In the genomic region with DNA sequence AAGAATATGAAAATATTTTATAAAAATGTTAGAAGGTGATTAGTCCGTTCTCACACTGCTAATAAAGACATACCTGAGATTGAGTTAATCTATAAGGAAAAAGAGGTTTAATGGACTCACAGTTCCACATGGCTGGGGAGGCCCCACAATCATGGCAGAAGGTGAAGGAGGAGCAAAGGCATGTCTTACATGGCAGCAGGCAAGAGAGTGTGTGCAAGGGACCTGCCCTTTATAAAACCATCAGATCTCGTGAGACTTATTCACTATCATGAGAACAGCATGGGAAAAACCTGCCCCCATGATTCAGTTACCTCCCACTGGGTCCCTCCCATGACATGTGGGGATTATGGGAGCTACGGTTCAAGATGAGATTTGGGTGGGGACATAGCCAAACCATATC, we compare ENCODE assay signal across 2 cellular contexts.
DNase-seq lines count a peak whose midpoint lies in the region; ATAC-seq, FAIRE-seq and TF ChIP-seq lines count a peak whose summit lies in the region.
"Not testable (repeated sequence)": the region's sequence is repeated elsewhere in the genome, so short reads cannot be mapped to it uniquely, and the experiment has no call there.

No MANE protein-coding gene starts in this region.

- not testable (repeated sequence) for DNase-seq in Calu3; K562 (ENCODE audit: extremely low read depth in 1 of 4, low spot score in 3 of 4)

- not testable (repeated sequence) for H3K4me3 Mint-ChIP-seq in Calu3 (ENCODE audit: low read depth, unreplicated experiment)

- not testable (repeated sequence) for H3K27ac ChIP-seq in K562 (ENCODE audit: extremely low read depth, low read depth, low read length)

- TF ChIP-seq EP300 in K562 (IDR thresholded peaks at IDR 0.05; ENCODE audit: low read length) = not testable (repeated sequence)

- BruUV-seq in Calu3 (replicated peaks; lab: Mats Ljungman, UMichigan); K562 (replicated peaks; lab: Mats Ljungman, UMichigan): not testable (repeated sequence)

- POLR2A ChIA-PET in K562 (lab: Yijun Ruan, JAX) = interaction anchor here (0.7 kb wide), 1 partner anchor 224 kb away, joined by 3 read pairs; no protein-coding TSS in a partner anchor

- not testable (repeated sequence) for H3K9me3 ChIP-seq in K562 (replicated peaks; ENCODE audit: control insufficient read depth, insufficient read depth, low read depth, low read length)

- FAIRE-seq in K562 (lab: Jason Lieb, UNC) = not testable (repeated sequence)

- H3K9me1 ChIP-seq in K562 (ENCODE audit: control insufficient read depth, insufficient read depth, low read length) = not testable (repeated sequence)

- H3K36me3 ChIP-seq in K562 (ENCODE audit: control insufficient read depth, insufficient read depth, low read length) = not testable (repeated sequence)

- not testable (repeated sequence) for ATAC-seq in K562

- peak overlapping the region; percentile 18 for H3K27ac Mint-ChIP-seq in Calu3 (ENCODE audit: unreplicated experiment)

- H3K27me3 Mint-ChIP-seq in Calu3 (ENCODE audit: unreplicated experiment) = not testable (repeated sequence)

- not testable (repeated sequence) for TF ChIP-seq CTCF in Calu3 (IDR thresholded peaks at IDR 0.05; ENCODE audit: unreplicated experiment); K562 (IDR thresholded peaks at IDR 0.05 in 2 of 3, conservative IDR thresholded peaks at IDR 0.05 in 1 of 3; ENCODE audit: insufficient read depth in 2 of 3, low read depth in 1 of 3, low read length in 3 of 3)

- intact Hi-C loops in Calu3 (cut with micrococcal nuclease; ENCODE audit: unreplicated experiment) = not testable (repeated sequence)
- intact Hi-C loops in K562 (cut with micrococcal nuclease) = loop anchor here (10.0 kb wide), 1 partner anchor 820 kb away; no protein-coding TSS in a partner anchor

- TF ChIP-seq POLR2A in K562 (conservative IDR thresholded peaks at IDR 0.05) = not testable (repeated sequence)

- CTCF ChIA-PET in Calu3 (lab: Charles Lee); K562 (lab: Yijun Ruan, JAX; ENCODE audit: low intra/inter-chr PET ratio): not testable (repeated sequence)

- peaks cover 19% of the 10 kb centered on the region for H3K4me1 Mint-ChIP-seq in Calu3 (ENCODE audit: low read depth, unreplicated experiment)

- not testable (repeated sequence) for H3K79me2 ChIP-seq in K562 (ENCODE audit: control insufficient read depth, insufficient read depth, low read length)

- in situ Hi-C loops in K562 (cut with MboI) = loop anchor here (25.0 kb wide), 1 partner anchor 277 kb away; no protein-coding TSS in a partner anchor

- H3K4me3 ChIP-seq in K562 = not testable (repeated sequence)

- not testable (repeated sequence) for H4K20me1 ChIP-seq in K562 (replicated peaks; ENCODE audit: control insufficient read depth, insufficient read depth, low read length)

- H3K9ac ChIP-seq in K562 (ENCODE audit: insufficient read depth in 1 of 2, low read depth in 2 of 2, low read length in 2 of 2) = not testable (repeated sequence)

- 36% methylated on average over 3 of the region's 3 CpGs for WGBS in K562 (ENCODE audit: insufficient coverage, low coverage, missing lambda C conversion rate)

- H3K36me3 Mint-ChIP-seq in Calu3 (ENCODE audit: insufficient read depth, unreplicated experiment) = peaks cover 32% of the 10 kb centered on the region

- H2AFZ ChIP-seq in K562 (ENCODE audit: low read depth, low read length) = not testable (repeated sequence)

- H3K9me3 Mint-ChIP-seq in Calu3 (ENCODE audit: low read depth, unreplicated experiment) = not testable (repeated sequence)

- not testable (repeated sequence) for H3K4me1 ChIP-seq in K562 (replicated peaks in 1 of 2; ENCODE audit: control insufficient read depth in 2 of 2, insufficient read depth in 2 of 2, low read length in 2 of 2)

- not testable (repeated sequence) for H3K4me2 ChIP-seq in K562 (ENCODE audit: insufficient read depth, low read length)

- H3K27me3 ChIP-seq in K562 (ENCODE audit: control insufficient read depth in 2 of 2, insufficient read depth in 2 of 2, low read length in 2 of 2) = not testable (repeated sequence)

- not testable (repeated sequence) for TF ChIP-seq RAD21 in K562 (CRISPR knock-in tag; conservative IDR thresholded peaks at IDR 0.05 in 1 of 2, IDR thresholded peaks at IDR 0.05 in 1 of 2)

TF ChIP-seq in K562, 482 proteins besides CTCF, POLR2A, EP300 and RAD21:
- peak; percentile 95 for TF ChIP-seq ZNF431 (CRISPR knock-in tag; IDR thresholded peaks at IDR 0.05)
